1 cellular context compared by ENCODE assay signal in genomic region chr20:35269055-35269781, GRCh38.
TF ChIP-seq lines count a peak whose summit lies in the region.

No MANE protein-coding gene starts in this region.

TF ChIP-seq in A549, 52 proteins besides CTCF, POLR2A, EP300 and RAD21 (continued from another document):
- TF ChIP-seq ELK1 (IDR thresholded peaks at IDR 0.05; ENCODE audit: low read depth, low read length) = no peak
- TF ChIP-seq RARB (CRISPR knock-in tag; IDR thresholded peaks at IDR 0.05) = no peak
